ENCODE assay signal across 8 cellular contexts in the genomic region with DNA sequence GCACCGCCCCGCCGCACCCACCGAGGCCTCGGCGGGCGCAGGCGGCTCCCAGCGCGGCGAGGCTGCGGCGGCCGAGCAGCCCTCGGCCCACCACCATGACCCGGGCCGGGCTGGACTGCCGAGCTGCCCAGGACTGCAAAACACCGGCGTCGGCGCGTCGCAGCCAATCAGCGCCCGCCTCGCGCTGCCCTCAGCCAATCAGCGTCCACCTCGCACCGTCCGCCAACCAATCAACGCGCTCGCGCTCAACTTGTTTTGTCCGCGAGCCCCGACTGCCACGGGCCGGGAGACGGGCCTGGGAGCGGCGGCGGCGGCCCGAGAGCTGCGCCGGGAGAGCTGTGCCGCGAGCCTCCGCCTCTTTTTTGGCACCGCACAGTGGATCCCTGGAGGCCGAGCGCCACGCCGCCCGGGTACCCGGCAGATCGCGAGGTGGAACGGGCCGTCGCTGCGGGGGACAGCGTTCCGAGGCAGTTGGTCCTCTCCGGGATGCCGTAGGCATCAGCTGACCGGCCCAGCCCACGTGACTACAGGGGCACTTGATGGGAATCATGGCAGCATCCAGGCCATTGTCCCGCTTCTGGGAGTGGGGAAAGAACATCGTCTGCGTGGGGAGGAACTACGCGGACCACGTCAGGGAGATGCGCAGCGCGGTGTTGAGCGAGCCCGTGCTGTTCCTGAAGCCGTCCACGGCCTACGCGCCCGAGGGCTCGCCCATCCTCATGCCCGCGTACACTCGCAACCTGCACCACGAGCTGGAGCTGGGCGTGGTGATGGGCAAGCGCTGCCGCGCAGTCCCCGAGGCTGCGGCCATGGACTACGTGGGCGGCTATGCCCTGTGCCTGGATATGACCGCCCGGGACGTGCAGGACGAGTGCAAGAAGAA. TPM values are rescaled to one million over a fixed set of nuclear protein-coding genes. Genes with fewer than 3 reads are reported as not detected.
DNase-seq lines count a peak whose midpoint lies in the region; ATAC-seq, FAIRE-seq and TF ChIP-seq lines count a peak whose summit lies in the region.

A gene (plus strand): TSS at position 516 of the 883 bp plus-strand sequence. CDS start 33 bp downstream, at position 549.
A gene (minus strand): TSS at position 135 of the 883 bp plus-strand sequence. CDS start 38 bp downstream, at position 97.

- CTCF ChIA-PET in WTC11 (lab: Charles Lee), result interaction anchor here (0.5 to 1.6 kb wide), 4 partner anchors 14 to 114 kb away, joined by 3 to 6 read pairs (median 3); a partner anchor contains a TSS

- H3K9me3 Mint-ChIP-seq in WTC11 (no peaks in the 10 kb centered on the region), immature natural killer cell (peaks cover 0 to 1% (median 0%) of the 10 kb centered on the region in 6 donors)

- TF ChIP-seq CTCF in WTC11 (IDR thresholded peaks at IDR 0.05) (no peak), bronchial epithelial cell (IDR thresholded peaks at IDR 0.05; ENCODE audit: insufficient read depth, low read length, severe bottlenecking) (no peak)

- H3K27ac Mint-ChIP-seq in WTC11 (peak within 1 kb of the TSS; percentile 91), immature natural killer cell (peak within 1 kb of the TSS; percentile 83 to 94 (median 91))

- ATAC-seq in GM19023 (IDR thresholded peaks at IDR 0.05; ENCODE audit: unreplicated experiment), result peak; percentile 89
- ATAC-seq in HG03196 (IDR thresholded peaks at IDR 0.05; ENCODE audit: unreplicated experiment), result peak; percentile 76
- peak; percentile 88 for ATAC-seq in WTC11

- peak within 1 kb of the TSS; percentile 100 for H3K4me3 ChIP-seq in bronchial epithelial cell (ENCODE audit: low read depth, low read length)

- peaks cover 19% of the 10 kb centered on the region for H3K4me1 Mint-ChIP-seq in WTC11
- H3K4me1 Mint-ChIP-seq in immature natural killer cell, result peaks cover 36 to 44% of the 10 kb centered on the region in 2 donors

- H3K36me3 Mint-ChIP-seq in WTC11 (no peaks in the 10 kb centered on the region), immature natural killer cell (peaks cover 0 to 5% (median 0%) of the 10 kb centered on the region in 3 donors)

- peak; percentile 92 for FAIRE-seq in bronchial epithelial cell (lab: Jason Lieb, UNC)

- H3K27me3 Mint-ChIP-seq in WTC11 (ENCODE audit: low read depth) (peaks cover 2% of the 10 kb centered on the region; the same call in 1 of the 2 replicates), immature natural killer cell (ENCODE audit: low read depth in 3 of 3) (peaks cover 8 to 14% (median 11%) of the 10 kb centered on the region in 3 donors)

- H3K4me3 Mint-ChIP-seq in WTC11, result peak within 1 kb of the TSS; percentile 95
- H3K4me3 Mint-ChIP-seq in immature natural killer cell, result peak within 1 kb of the TSS; percentile 89 to 95 (median 94)

- DNase-seq in AG08396 (ENCODE audit: low spot score), result peak; percentile 100
- peak; percentile 88 for DNase-seq in NCI-H226
- peak; percentile 92 for DNase-seq in WTC11 (ENCODE audit: low spot score)
- peak; percentile 83 for DNase-seq in bronchial epithelial cell (ENCODE audit: low read depth)
- peak; percentile 94 to 96 (median 94) for DNase-seq in immature natural killer cell
- peak; percentile 84 for DNase-seq in smooth muscle cell of the brain vasculature (ENCODE audit: low read depth, low spot score)

- H3K27me3 ChIP-seq in bronchial epithelial cell (ENCODE audit: control insufficient read depth, insufficient read depth, low read length), result no peaks in the 10 kb centered on the region

- peaks cover 6% of the 10 kb centered on the region for H3K36me3 ChIP-seq in bronchial epithelial cell (ENCODE audit: control insufficient read depth, insufficient read depth, low read length)

- POLR2A ChIA-PET in WTC11 (lab: Charles Lee), result interaction anchor here (0.6 to 1.1 kb wide), 4 partner anchors 33 to 138 kb away, joined by 3 to 4 read pairs (median 4); a partner anchor contains a TSS

TF ChIP-seq in WTC11, 78 proteins besides CTCF, POLR2A, EP300 and RAD21 (continues in another document):
- TF ChIP-seq, protein P1, sequence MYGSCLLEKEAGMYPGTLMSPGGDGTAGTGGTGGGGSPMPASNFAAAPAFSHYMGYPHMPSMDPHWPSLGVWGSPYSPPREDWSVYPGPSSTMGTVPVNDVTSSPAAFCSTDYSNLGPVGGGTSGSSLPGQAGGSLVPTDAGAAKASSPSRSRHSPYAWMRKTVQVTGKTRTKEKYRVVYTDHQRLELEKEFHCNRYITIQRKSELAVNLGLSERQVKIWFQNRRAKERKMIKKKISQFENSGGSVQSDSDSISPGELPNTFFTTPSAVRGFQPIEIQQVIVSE (CRISPR knock-in tag; IDR thresholded peaks at IDR 0.05; ENCODE audit: borderline replicate concordance), result no peak
- TF ChIP-seq NFYB (CRISPR knock-in tag; conservative IDR thresholded peaks at IDR 0.05; ENCODE audit: low read depth), result peak; percentile 94
- no peak for TF ChIP-seq RORB (CRISPR knock-in tag; IDR thresholded peaks at IDR 0.05)
- TF ChIP-seq, protein P2, sequence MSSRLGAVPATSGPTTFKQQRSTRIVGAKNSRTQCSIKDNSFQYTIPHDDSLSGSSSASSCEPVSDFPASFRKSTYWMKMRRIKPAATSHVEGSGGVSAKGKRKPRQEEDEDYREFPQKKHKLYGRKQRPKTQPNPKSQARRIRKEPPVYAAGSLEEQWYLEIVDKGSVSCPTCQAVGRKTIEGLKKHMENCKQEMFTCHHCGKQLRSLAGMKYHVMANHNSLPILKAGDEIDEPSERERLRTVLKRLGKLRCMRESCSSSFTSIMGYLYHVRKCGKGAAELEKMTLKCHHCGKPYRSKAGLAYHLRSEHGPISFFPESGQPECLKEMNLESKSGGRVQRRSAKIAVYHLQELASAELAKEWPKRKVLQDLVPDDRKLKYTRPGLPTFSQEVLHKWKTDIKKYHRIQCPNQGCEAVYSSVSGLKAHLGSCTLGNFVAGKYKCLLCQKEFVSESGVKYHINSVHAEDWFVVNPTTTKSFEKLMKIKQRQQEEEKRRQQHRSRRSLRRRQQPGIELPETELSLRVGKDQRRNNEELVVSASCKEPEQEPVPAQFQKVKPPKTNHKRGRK (CRISPR knock-in tag; IDR thresholded peaks at IDR 0.05; ENCODE audit: borderline replicate concordance), result no peak
- 0 out of 2 replicates have a peak, but pooled peaks have one; percentile 4 for TF ChIP-seq ZNF416 (CRISPR knock-in tag; IDR thresholded peaks at IDR 0.05)
- TF ChIP-seq, protein P3, sequence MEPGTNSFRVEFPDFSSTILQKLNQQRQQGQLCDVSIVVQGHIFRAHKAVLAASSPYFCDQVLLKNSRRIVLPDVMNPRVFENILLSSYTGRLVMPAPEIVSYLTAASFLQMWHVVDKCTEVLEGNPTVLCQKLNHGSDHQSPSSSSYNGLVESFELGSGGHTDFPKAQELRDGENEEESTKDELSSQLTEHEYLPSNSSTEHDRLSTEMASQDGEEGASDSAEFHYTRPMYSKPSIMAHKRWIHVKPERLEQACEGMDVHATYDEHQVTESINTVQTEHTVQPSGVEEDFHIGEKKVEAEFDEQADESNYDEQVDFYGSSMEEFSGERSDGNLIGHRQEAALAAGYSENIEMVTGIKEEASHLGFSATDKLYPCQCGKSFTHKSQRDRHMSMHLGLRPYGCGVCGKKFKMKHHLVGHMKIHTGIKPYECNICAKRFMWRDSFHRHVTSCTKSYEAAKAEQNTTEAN (CRISPR knock-in tag; IDR thresholded peaks at IDR 0.05), result peak; percentile 84; the same call in 1 of the 2 replicates
- TF ChIP-seq FOXJ3 (CRISPR knock-in tag; IDR thresholded peaks at IDR 0.05; ENCODE audit: borderline replicate concordance), result no peak
- TF ChIP-seq KAT7 (CRISPR knock-in tag; IDR thresholded peaks at IDR 0.05; ENCODE audit: borderline replicate concordance), result peak; percentile 85; the same call in 1 of the 2 replicates
- TF ChIP-seq, protein P4, sequence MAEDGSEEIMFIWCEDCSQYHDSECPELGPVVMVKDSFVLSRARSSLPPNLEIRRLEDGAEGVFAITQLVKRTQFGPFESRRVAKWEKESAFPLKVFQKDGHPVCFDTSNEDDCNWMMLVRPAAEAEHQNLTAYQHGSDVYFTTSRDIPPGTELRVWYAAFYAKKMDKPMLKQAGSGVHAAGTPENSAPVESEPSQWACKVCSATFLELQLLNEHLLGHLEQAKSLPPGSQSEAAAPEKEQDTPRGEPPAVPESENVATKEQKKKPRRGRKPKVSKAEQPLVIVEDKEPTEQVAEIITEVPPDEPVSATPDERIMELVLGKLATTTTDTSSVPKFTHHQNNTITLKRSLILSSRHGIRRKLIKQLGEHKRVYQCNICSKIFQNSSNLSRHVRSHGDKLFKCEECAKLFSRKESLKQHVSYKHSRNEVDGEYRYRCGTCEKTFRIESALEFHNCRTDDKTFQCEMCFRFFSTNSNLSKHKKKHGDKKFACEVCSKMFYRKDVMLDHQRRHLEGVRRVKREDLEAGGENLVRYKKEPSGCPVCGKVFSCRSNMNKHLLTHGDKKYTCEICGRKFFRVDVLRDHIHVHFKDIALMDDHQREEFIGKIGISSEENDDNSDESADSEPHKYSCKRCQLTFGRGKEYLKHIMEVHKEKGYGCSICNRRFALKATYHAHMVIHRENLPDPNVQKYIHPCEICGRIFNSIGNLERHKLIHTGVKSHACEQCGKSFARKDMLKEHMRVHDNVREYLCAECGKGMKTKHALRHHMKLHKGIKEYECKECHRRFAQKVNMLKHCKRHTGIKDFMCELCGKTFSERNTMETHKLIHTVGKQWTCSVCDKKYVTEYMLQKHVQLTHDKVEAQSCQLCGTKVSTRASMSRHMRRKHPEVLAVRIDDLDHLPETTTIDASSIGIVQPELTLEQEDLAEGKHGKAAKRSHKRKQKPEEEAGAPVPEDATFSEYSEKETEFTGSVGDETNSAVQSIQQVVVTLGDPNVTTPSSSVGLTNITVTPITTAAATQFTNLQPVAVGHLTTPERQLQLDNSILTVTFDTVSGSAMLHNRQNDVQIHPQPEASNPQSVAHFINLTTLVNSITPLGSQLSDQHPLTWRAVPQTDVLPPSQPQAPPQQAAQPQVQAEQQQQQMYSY (CRISPR knock-in tag; IDR thresholded peaks at IDR 0.05), result peak; percentile 35; the same call in 1 of the 2 replicates
- TF ChIP-seq CREM (CRISPR knock-in tag; IDR thresholded peaks at IDR 0.05), result peak; percentile 73; the same call in 1 of the 2 replicates
- no peak for TF ChIP-seq CBFB (CRISPR knock-in tag; IDR thresholded peaks at IDR 0.05; ENCODE audit: low read depth)

RNA-seq across cellular contexts. Expression of the first gene that starts in this region (rescaled TPM):
- total RNA-seq in WTC11 (2021), result 14.3 to 19.5 TPM (median 19.4 TPM) in 3 replicates
- total RNA-seq in bronchial epithelial cell, result 61.6 and 61.9 TPM in 2 replicates
- 10 to 100 TPM; 22.7 to 35.4 (median 24.8) TPM for polyA plus RNA-seq in immature natural killer cell

RNA-seq across cellular contexts. Expression of the second gene that starts in this region (rescaled TPM):
- total RNA-seq in WTC11 (2021), result 36.0 to 43.1 TPM (median 38.2 TPM) in 3 replicates
- total RNA-seq in bronchial epithelial cell, result 60.0 and 91.8 TPM in 2 replicates
- 10 to 100 TPM; 53.0 to 54.7 (median 54.3) TPM for polyA plus RNA-seq in immature natural killer cell

Comparison
In these comparisons a context has a peak if more than half of its experiments do, and no peak if none do; other contexts are left out.
1. Peak in every context shown above with its lines: DNase-seq, ATAC-seq and H3K4me3 ChIP-seq.